14 cellular contexts compared by ENCODE assay signal in genomic region chr19:19155495-19156219, GRCh38. TPM values are rescaled to one million over a fixed set of nuclear protein-coding genes. Genes with fewer than 3 reads are reported as not detected.
DNase-seq lines count a peak whose midpoint lies in the region; ATAC-seq and TF ChIP-seq lines count a peak whose summit lies in the region.
"Had no signal": no experiment of that assay in that cellular context is flagged by ENCODE, and none has a peak within 500 bp of the region (broad histone marks: within the 10 kb centered on the region; RNA-seq: fewer than 3 reads in every experiment).

No MANE protein-coding gene starts in this region.

- no peaks in the 10 kb centered on the region for H4K20me1 ChIP-seq in OCI-LY7 (ENCODE audit: insufficient read depth, low read length)

- BruUV-seq in OCI-LY7 (replicated peaks; lab: Mats Ljungman, UMichigan) = TSS peak; percentile 95

- TF ChIP-seq POLR2A in breast epithelium (IDR thresholded peaks at IDR 0.05) = no peak

- H3K36me3 ChIP-seq in OCI-LY7 (ENCODE audit: insufficient read depth, low read length) (peaks cover 71% of the 10 kb centered on the region), breast epithelium (no peaks in the 10 kb centered on the region)
- H3K36me3 ChIP-seq: cardiac muscle cell, WERI-Rb-1 had no signal

- DNase-seq in GM13977 (ENCODE audit: low spot score) (peak; percentile 73), OCI-LY7 (ENCODE audit: low spot score) (peak; percentile 98), Ammon's horn (ENCODE audit: low spot score) (no peak), GOT3 (lab: John Stamatoyannopoulos, UW) (no peak), breast epithelium (ENCODE audit: low spot score in 2 of 2) (no peak)
- DNase-seq in activated CD4-positive, CD25-positive, alpha-beta regulatory T cell (lab: John Stamatoyannopoulos, UW) = no peak
- DNase-seq: activated T-cell treated with anti-CD3 and anti-CD28 coated beads, Interleukin-2, amount 50 U/mL, for 72 hours; kidney; NCI-H1694 treated with DMSO at 0.1 percent for 48 hours; WERI-Rb-1 had no signal

- H3K27me3 ChIP-seq in breast epithelium = no peaks in the 10 kb centered on the region
- H3K27me3 ChIP-seq: BLaER1 treated with 17β-estradiol and CSF1 and Interleukin-3, amounts not matched to agents 10 nM and 100 nM; cardiac muscle cell had no signal

- ATAC-seq in GM19397 (IDR thresholded peaks at IDR 0.05; ENCODE audit: unreplicated experiment) (peak; percentile 76), HG02884 (IDR thresholded peaks at IDR 0.05; ENCODE audit: unreplicated experiment) (peak; percentile 68)
- ATAC-seq: activated T-cell treated with anti-CD3 and anti-CD28 coated beads, Interleukin-2, amount 50 U/mL, for 72 hours had no signal

- no peak overlapping the region for H2AFZ ChIP-seq in OCI-LY7 (ENCODE audit: low read length)

- POLR2A ChIA-PET in OCI-LY7 (lab: Charles Lee) = interaction anchor here (0.5 to 8.0 kb wide), 9 partner anchors 8 to 180 kb away, joined by 3 to 201 read pairs (median 4); partner anchors contain the start of genes BORCS8, MEF2B and RFXANK

- H3K4me1 ChIP-seq in OCI-LY7 (ENCODE audit: insufficient read depth, low read length, poor library complexity, severe bottlenecking) = peaks cover 96% of the 10 kb centered on the region
- H3K4me1 ChIP-seq in breast epithelium = no peaks in the 10 kb centered on the region

- intact Hi-C loops in OCI-LY7 (cut with micrococcal nuclease; ENCODE audit: unreplicated experiment) = loop anchor here (1.0 to 2.0 kb wide), 3 partner anchors 14 to 165 kb away; partner anchors contain the start of genes MAU2 and SUGP1
- intact Hi-C loops in breast epithelium (cut with DNase I; ENCODE audit: low total_unique reads) = no loop called here

- peak overlapping the region; percentile 89 for H3K4me2 ChIP-seq in OCI-LY7 (ENCODE audit: low read length)
- H3K4me2 ChIP-seq: BLaER1 treated with 17β-estradiol and CSF1 and Interleukin-3, amounts not matched to agents 10 nM and 100 nM had no signal

- in situ Hi-C loops in GM13977 (cut with MboI; ENCODE audit: low pct_unique_long_range_greater_than_20kb, low sequenced_read_pairs, unreplicated experiment) = loop anchor here (25.0 kb wide), 1 partner anchor 332 kb away; no protein-coding TSS in a partner anchor

- TF ChIP-seq CTCF in GM13977 (IDR thresholded peaks at IDR 0.05; ENCODE audit: extremely low read depth, insufficient read depth, missing control alignments) (no peak), OCI-LY7 (conservative IDR thresholded peaks at IDR 0.05; ENCODE audit: low read length) (no peak), breast epithelium (IDR thresholded peaks at IDR 0.05) (no peak)

- CTCF ChIA-PET in OCI-LY7 (lab: Charles Lee; ENCODE audit: unreplicated experiment) = interaction anchor here (1.1 to 2.3 kb wide), 3 partner anchors 12 to 19 kb away, joined by 3 to 7 read pairs (median 6); partner anchors contain the start of gene MEF2B

- peak overlapping the region; percentile 59 for H3K4me3 ChIP-seq in OCI-LY7 (ENCODE audit: low read depth, low read length, poor library complexity, severe bottlenecking)
- no peak overlapping the region for H3K4me3 ChIP-seq in breast epithelium
- H3K4me3 ChIP-seq: BLaER1 treated with 17β-estradiol and CSF1 and Interleukin-3, amounts not matched to agents 10 nM and 100 nM; cardiac muscle cell had no signal

- H3K9me3 ChIP-seq in OCI-LY7 (ENCODE audit: low read length) (no peaks in the 10 kb centered on the region), breast epithelium (no peaks in the 10 kb centered on the region)

- no peaks in the 10 kb centered on the region for H3K9me2 ChIP-seq in OCI-LY7 (ENCODE audit: insufficient read depth, low read length)

- H3K27ac ChIP-seq in OCI-LY7 (ENCODE audit: low read depth, low read length, poor library complexity, severe bottlenecking) (peak overlapping the region; percentile 98), breast epithelium (no peak overlapping the region)
- H3K27ac ChIP-seq: BLaER1 treated with 17β-estradiol and CSF1 and Interleukin-3, amounts not matched to agents 10 nM and 100 nM; cardiac muscle cell; WERI-Rb-1 had no signal

- H3K79me2 ChIP-seq in OCI-LY7 (ENCODE audit: insufficient read depth, low read depth, low read length) = peaks cover 65% of the 10 kb centered on the region

RNA-seq across cellular contexts. Expression of gene MEF2B, which starts 14.4 kb away (rescaled TPM):
- 175 and 201 TPM in 2 replicates for total RNA-seq in OCI-LY7 (2014; rRNA removed; shearing (Covaris generic))
- total RNA-seq in OCI-LY7 (2022) (295 and 304 TPM in 2 replicates), breast epithelium (under 1 TPM in 2 of 3 donors, not detected in 1; 0.59 to 0.64 TPM)
- total RNA-seq: cardiac muscle cell had no signal

RNA-seq across cellular contexts. Expression of gene TMEM161A, which starts 17.4 kb away (rescaled TPM):
- total RNA-seq in OCI-LY7 (2014; rRNA removed; shearing (Covaris generic)) = 28.4 and 31.2 TPM in 2 replicates
- 38.1 and 40.5 TPM in 2 replicates for total RNA-seq in OCI-LY7 (2022)
- 10 to 100 TPM; 13.8 to 20.3 (median 18.0) TPM for total RNA-seq in breast epithelium

RNA-seq across cellular contexts. Expression of gene BORCS8, which starts 36.3 kb away (rescaled TPM):
- 31.0 and 39.8 TPM in 2 replicates for total RNA-seq in OCI-LY7 (2014; rRNA removed; shearing (Covaris generic))
- total RNA-seq in OCI-LY7 (2022) (35.2 and 40.2 TPM in 2 replicates), breast epithelium (10 to 100 TPM; 15.2 to 18.0 (median 16.7) TPM)

RNA-seq across cellular contexts. Expression of gene RFXANK, which starts 36.4 kb away (rescaled TPM):
- 103 and 105 TPM in 2 replicates for total RNA-seq in OCI-LY7 (2014; rRNA removed; shearing (Covaris generic))
- total RNA-seq in OCI-LY7 (2022) = 114 and 115 TPM in 2 replicates
- 10 to 100 TPM; 43.9 to 51.1 (median 47.7) TPM for total RNA-seq in breast epithelium

RNA-seq across cellular contexts. Expression of gene NR2C2AP, which starts 47.6 kb away (rescaled TPM):
- total RNA-seq in OCI-LY7 (2014; rRNA removed; shearing (Covaris generic)) = 28.6 and 29.7 TPM in 2 replicates
- total RNA-seq in OCI-LY7 (2022) (21.2 and 27.3 TPM in 2 replicates), breast epithelium (10 to 100 TPM; 19.8 to 24.1 (median 21.6) TPM)

Comparison
In these comparisons a context has a peak if more than half of its experiments do, and no peak if none do; other contexts are left out.
1. DNase-seq: peak in GM13977 (single experiment) and OCI-LY7 (single experiment); none in activated CD4-positive, CD25-positive, alpha-beta regulatory T cell (0 of 4), Ammon's horn (single experiment), GOT3 (single experiment) and breast epithelium (0 of 2).
2. RNA of gene MEF2B, which starts 14.4 kb away (total RNA-seq): 175 to 304 TPM in OCI-LY7; 0.59 to 0.64 TPM in breast epithelium; every median in the first group is over 100 times any median in the second.